9 cellular contexts compared by ENCODE assay signal in the genomic region with DNA sequence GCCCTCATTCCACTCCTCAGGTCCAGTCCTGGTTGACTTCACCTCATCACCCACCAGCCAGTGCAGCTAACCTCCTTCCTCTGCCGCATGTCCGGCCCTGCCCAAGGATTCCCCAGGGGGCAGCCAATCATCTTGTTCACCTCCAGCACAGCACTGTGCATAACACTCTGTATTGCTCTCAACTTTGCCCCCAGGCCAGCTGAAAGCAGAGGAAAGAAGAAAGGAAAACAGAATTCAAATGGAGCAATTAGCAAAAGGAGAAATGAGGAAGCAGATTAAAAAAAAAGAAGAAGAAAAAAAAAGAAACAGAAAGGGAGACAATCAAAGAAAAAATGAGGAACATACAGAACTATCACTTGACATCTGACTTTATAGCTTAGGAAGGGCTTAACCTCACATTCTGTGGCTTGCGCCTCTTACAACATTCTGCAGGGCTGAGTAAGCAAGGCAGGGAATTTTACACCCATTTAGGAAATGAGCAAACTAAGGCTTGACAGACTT. TPM values are rescaled to one million over a fixed set of nuclear protein-coding genes. Genes with fewer than 3 reads are reported as not detected.
DNase-seq lines count a peak whose midpoint lies in the region; ATAC-seq and TF ChIP-seq lines count a peak whose summit lies in the region.
"Had no signal": no experiment of that assay in that cellular context is flagged by ENCODE, and none has a peak within 500 bp of the region (broad histone marks: within the 10 kb centered on the region; RNA-seq: fewer than 3 reads in every experiment).

No MANE protein-coding gene starts in this region.

- H3K9me3 ChIP-seq in osteoblast (ENCODE audit: low read depth, low read length) (no peaks in the 10 kb centered on the region), esophagus squamous epithelium (no peaks in the 10 kb centered on the region)

- 47 to 56% methylated on average over 1 to 3 of the region's 3 CpGs for WGBS in esophagus squamous epithelium, 2 donors

- peak; percentile 68 for ATAC-seq in GM18909 (IDR thresholded peaks at IDR 0.05; ENCODE audit: poor library complexity, unreplicated experiment)
- no peak for ATAC-seq in stimulated activated naive CD8-positive, alpha-beta T cell treated with anti-CD3 and anti-CD28 coated beads, Interleukin-15, amount 100 ng/mL, for 72 hours

- intact Hi-C loops in esophagus squamous epithelium (cut with DNase I) = no loop called here

- DNase-seq in LoVo (ENCODE audit: low spot score) (peak; percentile 8), fibroblast of mammary gland (ENCODE audit: low read depth) (peak; percentile 60), osteoblast (ENCODE audit: insufficient read length, low spot score, missing footprints) (no peak), esophagus squamous epithelium (lab: John Stamatoyannopoulos, UW) (no peak), ACHN (no peak)
- no peak for DNase-seq in stimulated activated naive CD8-positive, alpha-beta T cell treated with anti-CD3 and anti-CD28 coated beads, Interleukin-15, amount 100 ng/mL, for 72 hours
- DNase-seq: activated CD8-positive, alpha-beta memory T cell treated with anti-CD3 and anti-CD28 coated beads, Interleukin-2, amount 50 U/mL, for 4 hours had no signal

- TF ChIP-seq CTCF in fibroblast of mammary gland (conservative IDR thresholded peaks at IDR 0.05; ENCODE audit: control insufficient read depth, insufficient read depth, low read depth, low read length) (no peak), osteoblast (IDR thresholded peaks at IDR 0.05; ENCODE audit: extremely low read depth, low read depth, low read length) (no peak), esophagus squamous epithelium (IDR thresholded peaks at IDR 0.05) (no peak)

- no peak for TF ChIP-seq POLR2A in esophagus squamous epithelium (IDR thresholded peaks at IDR 0.05)

- peak overlapping the region; percentile 9 to 27 for H3K4me3 Mint-ChIP-seq in stimulated activated naive CD8-positive, alpha-beta T cell treated with anti-CD3 and anti-CD28 coated beads, Interleukin-15, amount 100 ng/mL, for 72 hours
- H3K4me3 Mint-ChIP-seq: neural crest cell had no signal

- no peaks in the 10 kb centered on the region for H4K20me1 ChIP-seq in osteoblast (ENCODE audit: insufficient read depth, low read length)

- peak overlapping the region in 1 of 2 donors; percentile 3 for H3K27ac Mint-ChIP-seq in stimulated activated naive CD8-positive, alpha-beta T cell treated with anti-CD3 and anti-CD28 coated beads, Interleukin-15, amount 100 ng/mL, for 72 hours

- H3K36me3 ChIP-seq in osteoblast (ENCODE audit: insufficient read depth, low read length) (no peaks in the 10 kb centered on the region), esophagus squamous epithelium (no peaks in the 10 kb centered on the region)

- H3K27ac ChIP-seq in osteoblast (ENCODE audit: low read depth, low read length) (no peak overlapping the region), esophagus squamous epithelium (peak overlapping the region in 1 of 4 donors; percentile 47)

- in situ Hi-C loops in ACHN (cut with HindIII; ENCODE audit: low pct_ligation_motif_present, low pct_unique_long_range_greater_than_20kb, low sequenced_read_pairs) = no loop called here

- H3K79me2 ChIP-seq in osteoblast (ENCODE audit: insufficient read depth, low read length) = no peaks in the 10 kb centered on the region

- peaks cover 0 to 6% of the 10 kb centered on the region in 2 donors for H3K9me3 Mint-ChIP-seq in stimulated activated naive CD8-positive, alpha-beta T cell treated with anti-CD3 and anti-CD28 coated beads, Interleukin-15, amount 100 ng/mL, for 72 hours
- H3K9me3 Mint-ChIP-seq: neural crest cell had no signal

- H3K27me3 ChIP-seq in osteoblast (ENCODE audit: insufficient read depth, low read length) (no peaks in the 10 kb centered on the region), esophagus squamous epithelium (no peaks in the 10 kb centered on the region)

- H3K4me3 ChIP-seq in fibroblast of mammary gland (ENCODE audit: control insufficient read depth, low read depth, low read length) = no peak overlapping the region
- H3K4me3 ChIP-seq in osteoblast (ENCODE audit: insufficient read depth, low read length) = no peak overlapping the region
- H3K4me3 ChIP-seq in esophagus squamous epithelium = no peak overlapping the region

- peaks cover 37% of the 10 kb centered on the region for H3K27me3 Mint-ChIP-seq in stimulated activated naive CD8-positive, alpha-beta T cell treated with anti-CD3 and anti-CD28 coated beads, Interleukin-15, amount 100 ng/mL, for 72 hours

- no peak overlapping the region for H3K4me2 ChIP-seq in osteoblast (ENCODE audit: insufficient read depth, low read length)

- no peaks in the 10 kb centered on the region for H3K4me1 ChIP-seq in osteoblast (ENCODE audit: insufficient read depth, low read length)
- peaks cover 0 to 23% (median 4%) of the 10 kb centered on the region in 3 donors for H3K4me1 ChIP-seq in esophagus squamous epithelium

- H3K4me1 Mint-ChIP-seq in stimulated activated naive CD8-positive, alpha-beta T cell treated with anti-CD3 and anti-CD28 coated beads, Interleukin-15, amount 100 ng/mL, for 72 hours = peaks cover 18% of the 10 kb centered on the region

- no peak overlapping the region for H2AFZ ChIP-seq in osteoblast (ENCODE audit: low read length)

RNA-seq across cellular contexts. Expression of a gene that starts 26.1 kb away (rescaled TPM):
- total RNA-seq in osteoblast (1.8 and 3.6 TPM in 2 replicates), esophagus squamous epithelium (10 to 100 TPM; 16.8 to 39.1 (median 30.1) TPM)

Comparison
In these comparisons a context has a peak if more than half of its experiments do, and no peak if none do; other contexts are left out.
1. DNase-seq: peak in LoVo (single experiment) and fibroblast of mammary gland (single experiment); none in stimulated activated naive CD8-positive, alpha-beta T cell treated with anti-CD3 and anti-CD28 coated beads, Interleukin-15, amount 100 ng/mL, for 72 hours (0 of 2), osteoblast (single experiment), esophagus squamous epithelium (single experiment) and ACHN (single experiment).